In genomic region chr4:169663402-169663801, GRCh38 we compare ENCODE assay signal across 19 cellular contexts.
"Had no signal": no experiment of that assay in that cellular context is flagged by ENCODE, and none has a peak within 500 bp of the region (broad histone marks: within the 10 kb centered on the region; RNA-seq: fewer than 3 reads in every experiment).

No MANE protein-coding gene starts in this region.

- H3K27ac Mint-ChIP-seq: activated CD4-positive, alpha-beta memory T cell treated with anti-CD3 and anti-CD28 coated beads for 36 hours; activated naive CD8-positive, alpha-beta T cell treated with anti-CD3 and anti-CD28 coated beads, Interleukin-2, amount 10 ng/mL, durations not matched to agents 7 days and 5 days; stimulated activated memory B cell treated with anti-CD40 and anti-IgM and Interleukin-4, amounts not matched to agents 10 μg/mL and 1 μg/mL and 100 μg/mL, for 72 hours; type B pancreatic cell had no signal

- H3K27me3 Mint-ChIP-seq: activated CD4-positive, alpha-beta memory T cell treated with anti-CD3 and anti-CD28 coated beads for 36 hours; activated naive CD8-positive, alpha-beta T cell treated with anti-CD3 and anti-CD28 coated beads, Interleukin-2, amount 10 ng/mL, durations not matched to agents 7 days and 5 days; central memory CD8-positive, alpha-beta T cell; stimulated activated memory B cell treated with anti-CD40 and anti-IgM and Interleukin-4, amounts not matched to agents 10 μg/mL and 1 μg/mL and 100 μg/mL, for 72 hours; type B pancreatic cell had no signal

- H3K9me3 ChIP-seq: ascending aorta, left lung, neutrophil had no signal

- H3K4me3 Mint-ChIP-seq: activated CD4-positive, alpha-beta memory T cell treated with anti-CD3 and anti-CD28 coated beads for 36 hours; central memory CD8-positive, alpha-beta T cell; stimulated activated memory B cell treated with anti-CD40 and anti-IgM and Interleukin-4, amounts not matched to agents 10 μg/mL and 1 μg/mL and 100 μg/mL, for 72 hours had no signal

- H3K9me3 Mint-ChIP-seq: central memory CD8-positive, alpha-beta T cell; type B pancreatic cell had no signal

- DNase-seq: activated CD4-positive, alpha-beta memory T cell treated with anti-CD3 and anti-CD28 coated beads for 36 hours; activated CD4-positive, alpha-beta T cell treated with anti-CD3 and anti-CD28 coated beads for 1 hour; activated gamma-delta T cell treated with Interleukin-2 at 50 U/mL for 16 hours; activated naive CD8-positive, alpha-beta T cell treated with anti-CD3 and anti-CD28 coated beads, Interleukin-2, amount 10 ng/mL, durations not matched to agents 7 days and 5 days; activated T-cell treated with anti-CD3 and anti-CD28 coated beads, Interleukin-2, amount 50 U/mL, for 48 hours; effector memory CD4-positive, alpha-beta T cell; erythroblast; islet precursor cell; left lung; mesenchymal stem cell; spleen; stimulated activated CD4-positive, alpha-beta T cell treated with anti-CD3 and anti-CD28 coated beads, Interleukin-1b, Interleukin-23, amount 100 ng/mL, for 48 hours; substantia nigra; T-helper 2 cell had no signal

- H3K36me3 ChIP-seq: ascending aorta, neutrophil had no signal

- ATAC-seq: left lung; stimulated activated memory B cell treated with anti-CD40 and anti-IgM and Interleukin-4, amounts not matched to agents 10 μg/mL and 1 μg/mL and 100 μg/mL, for 72 hours had no signal

- H3K27me3 ChIP-seq: ascending aorta, left lung, spleen had no signal

- H3K27ac ChIP-seq: left lung, neutrophil, spleen had no signal

- H3K4me3 ChIP-seq: ascending aorta, left lung, spleen had no signal
